16 cellular contexts compared by ENCODE assay signal in the genomic region with DNA sequence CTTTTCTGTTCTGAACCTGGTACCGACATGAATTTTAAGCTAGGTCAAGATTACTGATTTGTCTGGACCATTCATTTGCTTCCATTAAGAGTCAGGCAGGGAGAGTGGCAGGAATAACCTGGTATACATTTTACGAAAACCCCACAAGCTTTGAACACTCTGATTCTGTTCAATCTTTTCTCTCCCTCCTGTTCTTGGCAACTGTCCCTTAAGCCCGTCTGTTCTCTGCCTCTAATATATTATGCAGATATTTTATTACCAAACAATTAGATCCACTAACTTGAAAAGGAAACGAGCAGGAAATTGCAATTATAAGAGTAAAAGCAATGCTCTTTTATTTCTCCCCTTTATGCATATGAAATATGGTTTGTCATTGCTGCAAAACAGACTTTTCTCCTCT.
"Had no signal": no experiment of that assay in that cellular context is flagged by ENCODE, and none has a peak within 500 bp of the region (broad histone marks: within the 10 kb centered on the region; RNA-seq: fewer than 3 reads in every experiment).

No MANE protein-coding gene starts in this region.

- H3K9me3 Mint-ChIP-seq: memory B cell, mesothelial cell of epicardium, neural crest cell had no signal

- DNase-seq: effector CD4-positive, alpha-beta T cell; foreskin melanocyte; head of caudate nucleus; kidney; left cardiac atrium; left ventricle myocardium inferior; lower lobe of right lung; natural killer cell; posterior cingulate gyrus; sigmoid colon; stimulated activated CD4-positive, alpha-beta T cell treated with anti-CD3 and anti-CD28 coated beads, Interleukin-12 subunit alpha, Interleukin-12 subunit beta, amount 100 ng/mL, for 4 hours; stimulated activated naive CD4-positive, alpha-beta T cell treated with Interleukin-2 at 50 U/mL for 16 hours; trophoblast cell had no signal

- H3K27ac Mint-ChIP-seq: memory B cell, mesothelial cell of epicardium, natural killer cell had no signal

- H3K27me3 Mint-ChIP-seq: memory B cell had no signal

- H3K4me1 Mint-ChIP-seq: memory B cell, mesothelial cell of epicardium, natural killer cell, neural crest cell had no signal

- H3K36me3 Mint-ChIP-seq: memory B cell, mesothelial cell of epicardium, natural killer cell had no signal

- H3K4me3 Mint-ChIP-seq: memory B cell, mesothelial cell of epicardium, natural killer cell, neural crest cell had no signal

- ATAC-seq: left cardiac atrium, lower lobe of right lung, natural killer cell had no signal
